In genomic region chr19:49512970-49513745, GRCh38 we compare ENCODE assay signal across 8 cellular contexts. TPM values are rescaled to one million over a fixed set of nuclear protein-coding genes. Genes with fewer than 3 reads are reported as not detected.
DNase-seq lines count a peak whose midpoint lies in the region; ATAC-seq and TF ChIP-seq lines count a peak whose summit lies in the region.

No MANE protein-coding gene starts in this region.

- H3K4me2 ChIP-seq in osteoblast (ENCODE audit: insufficient read depth, low read length), result peak overlapping the region; percentile 82

- H2AFZ ChIP-seq in osteoblast (ENCODE audit: low read length), result peak overlapping the region; percentile 59

- H3K36me3 Mint-ChIP-seq in Calu3 (ENCODE audit: insufficient read depth, unreplicated experiment), result peaks cover 30% of the 10 kb centered on the region

- DNase-seq in Calu3 (peak; percentile 54), Kasumi-1 (lab: John Stamatoyannopoulos, UW) (peak; percentile 47 to 62), foreskin keratinocyte (no peak), osteoblast (ENCODE audit: insufficient read length, low spot score, missing footprints) (peak; percentile 92), middle frontal gyrus (ENCODE audit: extremely low spot score, low spot score) (no peak), SK-N-DZ (ENCODE audit: low spot score) (no peak)
- DNase-seq in activated T-cell treated with anti-CD3 and anti-CD28 coated beads, Interleukin-2, amount 50 U/mL, for 1 hour, result peak; percentile 44

- no peaks in the 10 kb centered on the region for H3K36me3 ChIP-seq in osteoblast (ENCODE audit: insufficient read depth, low read length)

- H4K20me1 ChIP-seq in osteoblast (ENCODE audit: insufficient read depth, low read length), result no peaks in the 10 kb centered on the region

- no TSS peak for BruUV-seq in Calu3 (replicated peaks; lab: Mats Ljungman, UMichigan)

- no peaks in the 10 kb centered on the region for H3K9me3 ChIP-seq in osteoblast (ENCODE audit: low read depth, low read length)

- no peaks in the 10 kb centered on the region for H3K9me3 Mint-ChIP-seq in Calu3 (ENCODE audit: low read depth, unreplicated experiment)

- peak overlapping the region; percentile 69 for H3K27ac Mint-ChIP-seq in Calu3 (ENCODE audit: unreplicated experiment)

- CTCF ChIA-PET in Calu3 (lab: Charles Lee), result interaction anchor here (0.5 to 1.9 kb wide), 5 partner anchors 32 to 692 kb away, joined by 3 to 8 read pairs (median 5); no protein-coding TSS in a partner anchor

- intact Hi-C loops in Calu3 (cut with micrococcal nuclease; ENCODE audit: unreplicated experiment), result no loop called here

- peak overlapping the region; percentile 81 for H3K4me3 ChIP-seq in osteoblast (ENCODE audit: insufficient read depth, low read length)

- ATAC-seq in foreskin keratinocyte, result peak; percentile 30
- ATAC-seq in HG02759 (IDR thresholded peaks at IDR 0.05; ENCODE audit: unreplicated experiment), result no peak

- H3K27me3 ChIP-seq in foreskin keratinocyte, result no peaks in the 10 kb centered on the region
- no peaks in the 10 kb centered on the region for H3K27me3 ChIP-seq in osteoblast (ENCODE audit: insufficient read depth, low read length)

- H3K27me3 Mint-ChIP-seq in Calu3 (ENCODE audit: unreplicated experiment), result no peaks in the 10 kb centered on the region

- peaks cover 27% of the 10 kb centered on the region for H3K4me1 Mint-ChIP-seq in Calu3 (ENCODE audit: low read depth, unreplicated experiment)

- H3K4me1 ChIP-seq in foreskin keratinocyte (no peaks in the 10 kb centered on the region), osteoblast (ENCODE audit: insufficient read depth, low read length) (peaks cover 9% of the 10 kb centered on the region)

- H3K4me3 Mint-ChIP-seq in Calu3 (ENCODE audit: low read depth, unreplicated experiment), result peak overlapping the region; percentile 77

- TF ChIP-seq CTCF in Calu3 (IDR thresholded peaks at IDR 0.05; ENCODE audit: unreplicated experiment) (no peak), foreskin keratinocyte (conservative IDR thresholded peaks at IDR 0.05) (no peak), osteoblast (IDR thresholded peaks at IDR 0.05; ENCODE audit: extremely low read depth, low read depth, low read length) (no peak)

- H3K79me2 ChIP-seq in osteoblast (ENCODE audit: insufficient read depth, low read length), result no peaks in the 10 kb centered on the region

- H3K27ac ChIP-seq in foreskin keratinocyte (no peak overlapping the region), osteoblast (ENCODE audit: low read depth, low read length) (no peak overlapping the region)

RNA-seq across cellular contexts. Expression of gene FCGRT, which starts 0.7 kb away (rescaled TPM):
- total RNA-seq in Calu3 (2022) (80.8 and 95.4 TPM in 2 replicates), foreskin keratinocyte (22.2 and 23.5 TPM in 2 replicates), osteoblast (67.5 and 75.6 TPM in 2 replicates)
- 23.7 and 25.6 TPM in 2 replicates for polyA plus RNA-seq in foreskin keratinocyte
- 6.2 and 10.0 TPM in 2 replicates for polyA plus RNA-seq in SK-N-DZ (2014; cell fraction: cytosol; rRNA removed)
- polyA plus RNA-seq in SK-N-DZ (2014; cell fraction: nucleus; rRNA removed), result 12.9 and 20.4 TPM in 2 replicates

RNA-seq across cellular contexts. Expression of gene RCN3, which starts 14.6 kb away (rescaled TPM):
- total RNA-seq in Calu3 (2022) (5.0 and 7.6 TPM in 2 replicates), foreskin keratinocyte (0.71 and 0.92 TPM in 2 replicates), osteoblast (346 and 377 TPM in 2 replicates)
- polyA plus RNA-seq in foreskin keratinocyte, result 1.6 TPM in 2 replicates
- polyA plus RNA-seq in SK-N-DZ (2014; cell fraction: cytosol; rRNA removed), result 6.9 and 16.4 TPM in 2 replicates
- polyA plus RNA-seq in SK-N-DZ (2014; cell fraction: nucleus; rRNA removed), result 7.5 and 25.5 TPM in 2 replicates

RNA-seq across cellular contexts. Expression of gene RPS11, which starts 16.9 kb away (rescaled TPM):
- total RNA-seq in Calu3 (2022), result 1,643 and 1,795 TPM in 2 replicates
- total RNA-seq in foreskin keratinocyte, result 2,410 and 2,439 TPM in 2 replicates
- 3,599 and 3,602 TPM in 2 replicates for polyA plus RNA-seq in foreskin keratinocyte
- 2,306 and 3,079 TPM in 2 replicates for total RNA-seq in osteoblast
- polyA plus RNA-seq in SK-N-DZ (2014; cell fraction: cytosol; rRNA removed), result 2,955 and 3,351 TPM in 2 replicates
- 1,993 and 2,628 TPM in 2 replicates for polyA plus RNA-seq in SK-N-DZ (2014; cell fraction: nucleus; rRNA removed)

RNA-seq across cellular contexts. Expression of gene RPL13A, which starts 25.8 kb away (rescaled TPM):
- total RNA-seq in Calu3 (2022) (1,844 and 1,993 TPM in 2 replicates), foreskin keratinocyte (2,087 and 2,308 TPM in 2 replicates), osteoblast (2,082 and 2,185 TPM in 2 replicates)
- 3,579 and 3,909 TPM in 2 replicates for polyA plus RNA-seq in foreskin keratinocyte
- 2,059 and 2,161 TPM in 2 replicates for polyA plus RNA-seq in SK-N-DZ (2014; cell fraction: cytosol; rRNA removed)
- polyA plus RNA-seq in SK-N-DZ (2014; cell fraction: nucleus; rRNA removed), result 1,139 and 1,390 TPM in 2 replicates

RNA-seq across cellular contexts. Expression of gene FLT3LG, which starts 39.1 kb away (rescaled TPM):
- total RNA-seq in Calu3 (2022), result 4.8 and 7.1 TPM in 2 replicates
- total RNA-seq in foreskin keratinocyte, result 6.0 TPM in 2 replicates
- 9.3 and 10.6 TPM in 2 replicates for polyA plus RNA-seq in foreskin keratinocyte
- 4.3 and 6.5 TPM in 2 replicates for total RNA-seq in osteoblast
- polyA plus RNA-seq in SK-N-DZ (2014; cell fraction: cytosol; rRNA removed), result 0.32 and 0.54 TPM in 2 replicates
- polyA plus RNA-seq in SK-N-DZ (2014; cell fraction: nucleus; rRNA removed), result 1.1 and 1.5 TPM in 2 replicates

Comparison
In these comparisons a context has a peak if more than half of its experiments do, and no peak if none do; other contexts are left out.
1. DNase-seq: peak in Calu3 (single experiment), Kasumi-1 (2 of 2), activated T-cell treated with anti-CD3 and anti-CD28 coated beads, Interleukin-2, amount 50 U/mL, for 1 hour (single experiment) and osteoblast (single experiment); none in foreskin keratinocyte (0 of 2), middle frontal gyrus (single experiment) and SK-N-DZ (single experiment).
2. RNA of gene RCN3, which starts 14.6 kb away (total RNA-seq): 346 to 377 TPM in osteoblast; 5.0 to 7.6 TPM in Calu3 and 0.71 to 0.92 TPM in foreskin keratinocyte; every median in the first group is over 10 times any median in the second.